In genomic region chr1:205271745-205272144, GRCh38 we compare ENCODE assay signal across 21 cellular contexts.
"Had no signal": no experiment of that assay in that cellular context is flagged by ENCODE, and none has a peak within 500 bp of the region (broad histone marks: within the 10 kb centered on the region; RNA-seq: fewer than 3 reads in every experiment).

No MANE protein-coding gene starts in this region.

- H3K4me3 ChIP-seq: body of pancreas, cardiac muscle cell, left lung, lung, thyroid gland, upper lobe of right lung had no signal

- H3K36me3 ChIP-seq: cardiac muscle cell, left lung, thyroid gland, upper lobe of right lung had no signal

- H3K9me3 ChIP-seq: body of pancreas, left lung, thyroid gland, upper lobe of right lung had no signal

- H3K27me3 ChIP-seq: body of pancreas, cardiac muscle cell, left lung, thyroid gland, upper lobe of right lung had no signal

- H3K27ac Mint-ChIP-seq: activated B cell treated with CpG ODN at 0.5 μM for 24 hours; activated CD8-positive, alpha-beta memory T cell treated with anti-CD3 and anti-CD28 coated beads, Interleukin-2, amount 10 ng/mL, durations not matched to agents 7 days and 5 days; activated CD8-positive, alpha-beta T cell treated with anti-CD3 and anti-CD28 coated beads, Interleukin-2, amount 10 ng/mL, durations not matched to agents 7 days and 5 days; activated naive CD8-positive, alpha-beta T cell; activated T-cell treated with anti-CD3 and anti-CD28 coated beads, Interleukin-2, amount 50 U/mL, for 72 hours; nephron progenitor cell; stimulated activated naive CD8-positive, alpha-beta T cell treated with anti-CD3 and anti-CD28 coated beads, Interleukin-15, Interleukin-2, amounts not matched to agents 100 ng/mL and 50 ng/mL, for 24 hours; T-cell; T-helper 2 cell treated with Interferon-gamma antibody and Interleukin-4, amounts not matched to agents 5 μg/mL and 100 μg/mL, for 36 hours had no signal

- H3K36me3 Mint-ChIP-seq: activated CD8-positive, alpha-beta memory T cell treated with anti-CD3 and anti-CD28 coated beads, Interleukin-2, amount 10 ng/mL, durations not matched to agents 7 days and 5 days; activated naive CD8-positive, alpha-beta T cell had no signal

- H3K9me3 Mint-ChIP-seq: activated B cell treated with CpG ODN at 0.5 μM for 24 hours; activated T-cell treated with anti-CD3 and anti-CD28 coated beads, Interleukin-2, amount 50 U/mL, for 72 hours; nephron progenitor cell; stimulated activated naive CD8-positive, alpha-beta T cell treated with anti-CD3 and anti-CD28 coated beads, Interleukin-15, Interleukin-2, amounts not matched to agents 100 ng/mL and 50 ng/mL, for 24 hours; T-cell; T-helper 2 cell treated with Interferon-gamma antibody and Interleukin-4, amounts not matched to agents 5 μg/mL and 100 μg/mL, for 36 hours had no signal

- ATAC-seq: activated CD8-positive, alpha-beta memory T cell treated with anti-CD3 and anti-CD28 coated beads, Interleukin-2, amount 10 ng/mL, durations not matched to agents 7 days and 5 days; activated CD8-positive, alpha-beta T cell treated with anti-CD3 and anti-CD28 coated beads, Interleukin-2, amount 10 ng/mL, durations not matched to agents 7 days and 5 days; activated T-cell treated with anti-CD3 and anti-CD28 coated beads, Interleukin-2, amount 50 U/mL, for 72 hours; body of pancreas; left lung; T-cell; upper lobe of right lung had no signal

- H3K4me3 Mint-ChIP-seq: activated B cell treated with CpG ODN at 0.5 μM for 24 hours; activated CD8-positive, alpha-beta memory T cell treated with anti-CD3 and anti-CD28 coated beads, Interleukin-2, amount 10 ng/mL, durations not matched to agents 7 days and 5 days; activated CD8-positive, alpha-beta T cell treated with anti-CD3 and anti-CD28 coated beads, Interleukin-2, amount 10 ng/mL, durations not matched to agents 7 days and 5 days; activated naive CD8-positive, alpha-beta T cell; activated T-cell treated with anti-CD3 and anti-CD28 coated beads, Interleukin-2, amount 50 U/mL, for 72 hours; nephron progenitor cell; stimulated activated naive CD8-positive, alpha-beta T cell treated with anti-CD3 and anti-CD28 coated beads, Interleukin-15, Interleukin-2, amounts not matched to agents 100 ng/mL and 50 ng/mL, for 24 hours; T-cell; T-helper 2 cell treated with Interferon-gamma antibody and Interleukin-4, amounts not matched to agents 5 μg/mL and 100 μg/mL, for 36 hours had no signal

- DNase-seq: activated B cell treated with CpG ODN at 0.5 μM for 24 hours; activated CD8-positive, alpha-beta memory T cell treated with anti-CD3 and anti-CD28 coated beads, Interleukin-2, amount 10 ng/mL, durations not matched to agents 7 days and 5 days; activated CD8-positive, alpha-beta T cell treated with anti-CD3 and anti-CD28 coated beads, Interleukin-2, amount 10 ng/mL, durations not matched to agents 7 days and 5 days; activated naive CD4-positive, alpha-beta T cell treated with Interleukin-2 at 50 U/mL for 16 hours; activated T-cell treated with anti-CD3 and anti-CD28 coated beads, Interleukin-2, amount 50 U/mL, for 72 hours; aorta; cortex of kidney; left lung; nephron progenitor cell; occipital lobe; stimulated activated CD4-positive, alpha-beta T cell treated with anti-CD3 and anti-CD28 coated beads, Interleukin-12 subunit alpha, Interleukin-12 subunit beta, amount 100 ng/mL, for 4 hours; stimulated activated CD4-positive, alpha-beta T cell treated with anti-CD3 and anti-CD28 coated beads, Interleukin-4, amount 100 ng/mL, for 1 hour; T-cell; thyroid gland; upper lobe of right lung had no signal

- H3K27me3 Mint-ChIP-seq: activated B cell treated with CpG ODN at 0.5 μM for 24 hours; activated CD8-positive, alpha-beta memory T cell treated with anti-CD3 and anti-CD28 coated beads, Interleukin-2, amount 10 ng/mL, durations not matched to agents 7 days and 5 days; activated naive CD8-positive, alpha-beta T cell; stimulated activated naive CD8-positive, alpha-beta T cell treated with anti-CD3 and anti-CD28 coated beads, Interleukin-15, Interleukin-2, amounts not matched to agents 100 ng/mL and 50 ng/mL, for 24 hours; T-cell had no signal

- H3K27ac ChIP-seq: cardiac muscle cell, left lung, thyroid gland, upper lobe of right lung had no signal
